8 cellular contexts compared by ENCODE assay signal in the genomic region with DNA sequence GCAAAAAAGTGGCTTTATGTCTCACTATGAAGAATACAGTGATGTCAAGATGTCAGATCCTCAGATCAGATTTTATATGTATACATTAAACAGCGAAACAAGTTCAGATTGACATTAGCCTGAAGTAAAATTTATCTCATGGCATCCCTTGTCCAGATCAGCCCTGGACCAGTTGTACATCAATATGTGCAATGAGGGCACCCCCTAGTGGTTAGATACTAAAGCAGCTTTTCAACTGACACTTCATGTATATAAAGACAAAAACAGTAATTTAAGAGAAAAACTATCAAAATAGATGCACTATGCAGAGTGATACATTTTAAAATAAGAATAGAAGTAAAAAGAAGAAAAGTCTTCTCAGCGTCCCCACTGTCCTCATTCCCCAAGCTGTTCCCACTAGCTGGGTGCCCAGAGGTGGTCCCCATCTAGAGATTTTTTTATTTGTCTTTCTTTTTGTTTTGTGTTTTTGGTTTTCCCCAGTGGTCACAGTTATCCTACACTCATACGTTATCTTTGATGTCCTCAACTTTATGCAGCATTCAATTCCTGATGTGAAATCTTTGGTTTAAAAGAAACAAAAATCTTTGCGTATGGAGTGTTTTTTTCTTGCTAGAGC.
DNase-seq lines count a peak whose midpoint lies in the region; ATAC-seq, FAIRE-seq and TF ChIP-seq lines count a peak whose summit lies in the region.

No MANE protein-coding gene starts in this region.

- ATAC-seq in GM18519 (IDR thresholded peaks at IDR 0.05; ENCODE audit: low FRiP score, unreplicated experiment) (peak; percentile 77), HG03354 (IDR thresholded peaks at IDR 0.05; ENCODE audit: poor library complexity, severe bottlenecking, unreplicated experiment) (peak; percentile 87), K562 (peak; percentile 82), HG02571 (IDR thresholded peaks at IDR 0.05; ENCODE audit: unreplicated experiment) (no peak)

- peak; percentile 64 for TF ChIP-seq CTCF in CD14-positive monocyte (IDR thresholded peaks at IDR 0.05)
- TF ChIP-seq CTCF in K562 (IDR thresholded peaks at IDR 0.05 in 2 of 3, conservative IDR thresholded peaks at IDR 0.05 in 1 of 3; ENCODE audit: insufficient read depth in 2 of 3, low read depth in 1 of 3, low read length in 3 of 3) = peak; percentile 50 to 77 (median 67); a peak in 5 of 6 replicates
- peak; percentile 49 for TF ChIP-seq CTCF in kidney (IDR thresholded peaks at IDR 0.05; ENCODE audit: borderline replicate concordance, extremely low read depth, insufficient read depth)
- peak; percentile 97 for TF ChIP-seq CTCF in type B pancreatic cell (conservative IDR thresholded peaks at IDR 0.05)

- H3K4me1 ChIP-seq in K562 (replicated peaks in 1 of 2; ENCODE audit: control insufficient read depth in 2 of 2, insufficient read depth in 2 of 2, low read length in 2 of 2) (no peaks in the 10 kb centered on the region), kidney (ENCODE audit: control insufficient read depth in 1 of 2, insufficient read depth in 1 of 2, low read depth in 1 of 2, low read length in 2 of 2) (no peaks in the 10 kb centered on the region)

- no peak overlapping the region for H3K4me2 ChIP-seq in K562 (ENCODE audit: insufficient read depth, low read length)

- no peak overlapping the region for H2AFZ ChIP-seq in K562 (ENCODE audit: low read depth, low read length)

- H3K36me3 Mint-ChIP-seq in CD14-positive monocyte (no peaks in the 10 kb centered on the region), type B pancreatic cell (no peaks in the 10 kb centered on the region)

- H3K9me3 Mint-ChIP-seq in CD14-positive monocyte (peaks cover 0 to 3% (median 2%) of the 10 kb centered on the region in 7 donors), type B pancreatic cell (peaks cover 8% of the 10 kb centered on the region)

- intact Hi-C loops in CD14-positive monocyte (cut with micrococcal nuclease) (no loop called here), K562 (cut with micrococcal nuclease) (loop anchor here (1.0 to 5.0 kb wide), 2 partner anchors 845 to 1784 kb away; no protein-coding TSS in a partner anchor), kidney (cut with DNase I) (no loop called here)

- no peaks in the 10 kb centered on the region for H4K20me1 ChIP-seq in K562 (replicated peaks; ENCODE audit: control insufficient read depth, insufficient read depth, low read length)

- H3K27ac ChIP-seq in K562 (ENCODE audit: extremely low read depth, low read depth, low read length) (no peak overlapping the region), kidney (ENCODE audit: low read depth in 2 of 2, low read length in 2 of 2) (no peak overlapping the region)

- H3K27me3 ChIP-seq in K562 (ENCODE audit: control insufficient read depth in 2 of 2, insufficient read depth in 2 of 2, low read length in 2 of 2) = no peaks in the 10 kb centered on the region

- H3K36me3 ChIP-seq in K562 (ENCODE audit: control insufficient read depth, insufficient read depth, low read length) (no peaks in the 10 kb centered on the region), kidney (ENCODE audit: control insufficient read depth in 1 of 2, insufficient read depth in 2 of 2, low read length in 2 of 2) (no peaks in the 10 kb centered on the region)

- H3K9me1 ChIP-seq in K562 (ENCODE audit: control insufficient read depth, insufficient read depth, low read length) = no peaks in the 10 kb centered on the region

- CTCF ChIA-PET in K562 (lab: Yijun Ruan, JAX; ENCODE audit: low intra/inter-chr PET ratio) = interaction anchor here (0.6 to 0.7 kb wide), 3 partner anchors 10 to 1788 kb away, joined by 3 to 5 read pairs (median 3); no protein-coding TSS in a partner anchor

- H3K4me3 ChIP-seq in K562 (no peak overlapping the region), kidney (ENCODE audit: low read length in 2 of 2) (no peak overlapping the region)

- POLR2A ChIA-PET in K562 (lab: Yijun Ruan, JAX) = no interaction called here

- TF ChIP-seq RAD21 in K562 (CRISPR knock-in tag; conservative IDR thresholded peaks at IDR 0.05 in 1 of 2, IDR thresholded peaks at IDR 0.05 in 1 of 2) = peak; percentile 89 to 91

- in situ Hi-C loops in K562 (cut with MboI) = no loop called here

- no peak overlapping the region for H3K27ac Mint-ChIP-seq in CD14-positive monocyte
- H3K27ac Mint-ChIP-seq in type B pancreatic cell = no peak overlapping the region

- TF ChIP-seq POLR2A in K562 (conservative IDR thresholded peaks at IDR 0.05) = no peak

- no peak for DNase-seq in CD14-positive monocyte (ENCODE audit: low spot score)
- peak; percentile 60 for DNase-seq in NCI-H510A treated with DMSO at 0.1 percent for 48 hours (lab: John Stamatoyannopoulos, UW)
- peak; percentile 43 to 77 (median 52) for DNase-seq in K562 (ENCODE audit: extremely low read depth in 1 of 4, low spot score in 3 of 4)
- no peak for DNase-seq in kidney
- no peak for DNase-seq in type B pancreatic cell (ENCODE audit: extremely low spot score, unreplicated experiment)

- no peaks in the 10 kb centered on the region for H3K79me2 ChIP-seq in K562 (ENCODE audit: control insufficient read depth, insufficient read depth, low read length)

- H3K9me3 ChIP-seq in K562 (replicated peaks; ENCODE audit: control insufficient read depth, insufficient read depth, low read depth, low read length) (no peaks in the 10 kb centered on the region), kidney (ENCODE audit: control insufficient read depth in 1 of 2, low read length in 2 of 2) (no peaks in the 10 kb centered on the region)

- FAIRE-seq in K562 (lab: Jason Lieb, UNC) = peak; percentile 91
- no peak for FAIRE-seq in kidney (lab: Jason Lieb, UNC)

- H3K27me3 Mint-ChIP-seq in CD14-positive monocyte (ENCODE audit: low read depth in 3 of 3) (peaks cover 0 to 2% (median 0%) of the 10 kb centered on the region in 3 donors), type B pancreatic cell (no peaks in the 10 kb centered on the region)

- no peak for TF ChIP-seq EP300 in K562 (IDR thresholded peaks at IDR 0.05; ENCODE audit: low read length)

- 11% methylated on average over 4 of the region's 4 CpGs for WGBS in K562 (ENCODE audit: insufficient coverage, low coverage, missing lambda C conversion rate)

- BruUV-seq in K562 (replicated peaks; lab: Mats Ljungman, UMichigan) = no TSS peak

- no peak overlapping the region for H3K9ac ChIP-seq in K562 (ENCODE audit: insufficient read depth in 1 of 2, low read depth in 2 of 2, low read length in 2 of 2)
- H3K9ac ChIP-seq in kidney (ENCODE audit: low read length in 2 of 2) = no peak overlapping the region

- H3K4me3 Mint-ChIP-seq in CD14-positive monocyte = no peak overlapping the region
- H3K4me3 Mint-ChIP-seq in type B pancreatic cell = no peak overlapping the region

- no peaks in the 10 kb centered on the region for H3K4me1 Mint-ChIP-seq in CD14-positive monocyte
- peaks cover 5% of the 10 kb centered on the region for H3K4me1 Mint-ChIP-seq in type B pancreatic cell (ENCODE audit: unreplicated experiment)

TF ChIP-seq in K562, 482 proteins besides CTCF, POLR2A, EP300 and RAD21:
- TF ChIP-seq SMC3 (conservative IDR thresholded peaks at IDR 0.05; ENCODE audit: insufficient read depth, low read depth, low read length) (peak; percentile 80), GTF2A2 (tag; IDR thresholded peaks at IDR 0.05) (no peak), ARID2 (IDR thresholded peaks at IDR 0.05) (0 out of 2 replicates have a peak, but pooled peaks have one; percentile 19), FOXA1 (IDR thresholded peaks at IDR 0.05; ENCODE audit: borderline replicate concordance) (no peak), KDM4B (IDR thresholded peaks at IDR 0.05; ENCODE audit: borderline replicate concordance in 2 of 2, low read depth in 1 of 2) (no peak), NFE2 (IDR thresholded peaks at IDR 0.05; ENCODE audit: low read depth) (no peak), CCNT2 (IDR thresholded peaks at IDR 0.05; ENCODE audit: borderline replicate concordance, extremely low read depth, insufficient read length, low read depth, low read length) (no peak), MECOM (CRISPR knock-in tag; IDR thresholded peaks at IDR 0.05) (no peak), STAG1 (CRISPR knock-in tag; IDR thresholded peaks at IDR 0.05; ENCODE audit: borderline replicate concordance) (peak; percentile 27; the same call in 1 of the 2 replicates), POLR2B (IDR thresholded peaks at IDR 0.05; ENCODE audit: low read depth, partially characterized antibody) (no peak), ZC3H11A (IDR thresholded peaks at IDR 0.05; ENCODE audit: low read depth, low read length) (no peak), ZNF589 (CRISPR knock-in tag; IDR thresholded peaks at IDR 0.05; ENCODE audit: low read depth) (no peak)
- TF ChIP-seq, protein P1, sequence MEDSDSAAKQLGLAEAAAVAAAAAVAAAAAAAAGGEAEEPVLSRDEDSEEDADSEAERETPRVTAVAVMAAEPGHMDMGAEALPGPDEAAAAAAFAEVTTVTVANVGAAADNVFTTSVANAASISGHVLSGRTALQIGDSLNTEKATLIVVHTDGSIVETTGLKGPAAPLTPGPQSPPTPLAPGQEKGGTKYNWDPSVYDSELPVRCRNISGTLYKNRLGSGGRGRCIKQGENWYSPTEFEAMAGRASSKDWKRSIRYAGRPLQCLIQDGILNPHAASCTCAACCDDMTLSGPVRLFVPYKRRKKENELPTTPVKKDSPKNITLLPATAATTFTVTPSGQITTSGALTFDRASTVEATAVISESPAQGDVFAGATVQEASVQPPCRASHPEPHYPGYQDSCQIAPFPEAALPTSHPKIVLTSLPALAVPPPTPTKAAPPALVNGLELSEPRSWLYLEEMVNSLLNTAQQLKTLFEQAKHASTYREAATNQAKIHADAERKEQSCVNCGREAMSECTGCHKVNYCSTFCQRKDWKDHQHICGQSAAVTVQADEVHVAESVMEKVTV (CRISPR knock-in tag; IDR thresholded peaks at IDR 0.05) = peak; percentile 78
- TF ChIP-seq, protein P2, sequence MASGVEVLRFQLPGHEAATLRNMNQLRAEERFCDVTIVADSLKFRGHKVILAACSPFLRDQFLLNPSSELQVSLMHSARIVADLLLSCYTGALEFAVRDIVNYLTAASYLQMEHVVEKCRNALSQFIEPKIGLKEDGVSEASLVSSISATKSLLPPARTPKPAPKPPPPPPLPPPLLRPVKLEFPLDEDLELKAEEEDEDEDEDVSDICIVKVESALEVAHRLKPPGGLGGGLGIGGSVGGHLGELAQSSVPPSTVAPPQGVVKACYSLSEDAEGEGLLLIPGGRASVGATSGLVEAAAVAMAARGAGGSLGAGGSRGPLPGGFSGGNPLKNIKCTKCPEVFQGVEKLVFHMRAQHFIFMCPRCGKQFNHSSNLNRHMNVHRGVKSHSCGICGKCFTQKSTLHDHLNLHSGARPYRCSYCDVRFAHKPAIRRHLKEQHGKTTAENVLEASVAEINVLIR (CRISPR knock-in tag; IDR thresholded peaks at IDR 0.05) = no peak
TF ChIP-seq in K562: peak in this region for 4.

Comparison
In these comparisons a context has a peak if more than half of its experiments do, and no peak if none do; other contexts are left out.
1. DNase-seq: peak in NCI-H510A treated with DMSO at 0.1 percent for 48 hours (single experiment) and K562 (4 of 4); none in CD14-positive monocyte (single experiment), kidney (single experiment) and type B pancreatic cell (single experiment).
2. Peak in every context shown above with its lines, with median percentiles within 50 percentile points of each other: CTCF ChIP-seq.